Comparison of ENCODE assay signal across 9 cellular contexts in genomic region chr11:128582496-128583366, GRCh38. TPM values are rescaled to one million over a fixed set of nuclear protein-coding genes. Genes with fewer than 3 reads are reported as not detected.
DNase-seq lines count a peak whose midpoint lies in the region; ATAC-seq and TF ChIP-seq lines count a peak whose summit lies in the region.
"Had no signal": no experiment of that assay in that cellular context is flagged by ENCODE, and none has a peak within 500 bp of the region (broad histone marks: within the 10 kb centered on the region; RNA-seq: fewer than 3 reads in every experiment).

No MANE protein-coding gene starts in this region.

- in situ Hi-C loops in SK-MEL-5 (cut with HindIII; ENCODE audit: low pct_unique_long_range_greater_than_20kb, low sequenced_read_pairs), result no loop called here

- no peak for TF ChIP-seq CTCF in heart right ventricle (IDR thresholded peaks at IDR 0.05)
- no peak for TF ChIP-seq CTCF in spleen (IDR thresholded peaks at IDR 0.05 in 8 of 11, conservative IDR thresholded peaks at IDR 0.05 in 3 of 11)

- intact Hi-C loops in heart right ventricle (cut with DNase I) (loop anchor here in 2 of 10 donors (5.0 to 10.0 kb wide), 2 partner anchors 35 to 58 kb away; no protein-coding TSS in a partner anchor), spleen (cut with DNase I; ENCODE audit: low total_unique reads) (no loop called here)

- H3K4me1 ChIP-seq in heart right ventricle (peaks cover 0 to 85% (median 45%) of the 10 kb centered on the region in 9 donors), spleen (peaks cover 4 to 80% (median 45%) of the 10 kb centered on the region in 6 donors)

- TF ChIP-seq POLR2A in spleen (IDR thresholded peaks at IDR 0.05), result no peak

- ATAC-seq in heart right ventricle (peak; percentile 42 to 90 (median 67)), HG03045 (IDR thresholded peaks at IDR 0.05; ENCODE audit: unreplicated experiment) (no peak), GM18907 (IDR thresholded peaks at IDR 0.05; ENCODE audit: unreplicated experiment) (no peak)

- H3K27me3 ChIP-seq in heart right ventricle, result no peaks in the 10 kb centered on the region
- no peaks in the 10 kb centered on the region for H3K27me3 ChIP-seq in spleen (replicated peaks in 1 of 7)

- peak; percentile 30 for DNase-seq in activated CD4-positive, alpha-beta T cell treated with anti-CD3 and anti-CD28 coated beads for 48 hours
- DNase-seq in activated CD4-positive, alpha-beta T cell treated with anti-CD3 and anti-CD28 coated beads, Interleukin-2, amount 50 U/mL, for 48 hours, result no peak
- DNase-seq in SK-MEL-5 (ENCODE audit: low read depth, low spot score) (peak; percentile 4), heart right ventricle (peak in 1 of 2 donors; percentile 34), spleen (no peak), NCI-H774 (lab: John Stamatoyannopoulos, UW) (no peak)
- DNase-seq: DND-41 had no signal

- 33% methylated on average over 8 of the region's 8 CpGs for WGBS in heart right ventricle, 2 donors
- WGBS in spleen, 5 donors, result 33 to 60% (median 52%) methylated on average over 8 of the region's 8 CpGs

- H3K27ac ChIP-seq in heart right ventricle (peak overlapping the region in 5 of 10 donors; percentile 1 to 50 (median 29)), spleen (peak overlapping the region in 7 of 8 donors; percentile 4 to 76 (median 50))

- no peak overlapping the region for H3K4me3 ChIP-seq in heart right ventricle
- peak overlapping the region in 1 of 8 donors; percentile 44 for H3K4me3 ChIP-seq in spleen

- H3K9me3 ChIP-seq in heart right ventricle (no peaks in the 10 kb centered on the region), spleen (no peaks in the 10 kb centered on the region)

- H3K36me3 ChIP-seq in heart right ventricle (no peaks in the 10 kb centered on the region), spleen (no peaks in the 10 kb centered on the region)

RNA-seq across cellular contexts. Expression of gene ETS1, which starts 4.6 kb away (rescaled TPM):
- 66.6 and 66.7 TPM in 2 replicates for total RNA-seq in SK-MEL-5 (2014; rRNA removed; shearing (Covaris generic))
- 76.0 and 81.3 TPM in 2 replicates for polyA plus RNA-seq in SK-MEL-5 (2015; cell fraction: cytosol; rRNA removed)
- polyA plus RNA-seq in SK-MEL-5 (2015; cell fraction: nucleus; rRNA removed), result 31.0 and 38.5 TPM in 2 replicates
- total RNA-seq in heart right ventricle, result 10 to 100 TPM; 33.1 to 93.4 (median 53.2) TPM
- 10 to 100 TPM; 21.3 to 21.4 TPM for polyA plus RNA-seq in heart right ventricle
- 100 to 1,000 TPM; 328 to 455 (median 371) TPM for total RNA-seq in spleen
- polyA plus RNA-seq in spleen, result 10 to 100 TPM; 58.1 to 95.2 (median 90.3) TPM

Comparison
In these comparisons a context has a peak if more than half of its experiments do, and no peak if none do; other contexts are left out.
1. DNase-seq: peak in activated CD4-positive, alpha-beta T cell treated with anti-CD3 and anti-CD28 coated beads for 48 hours (single experiment) and SK-MEL-5 (single experiment); none in activated CD4-positive, alpha-beta T cell treated with anti-CD3 and anti-CD28 coated beads, Interleukin-2, amount 50 U/mL, for 48 hours (0 of 2), spleen (single experiment) and NCI-H774 (single experiment).
2. ATAC-seq: peak in heart right ventricle (8 of 8); none in HG03045 (single experiment) and GM18907 (single experiment).